Comparison of ENCODE assay signal across 1 cellular context in genomic region chr16:4370570-4371480, GRCh38.
TF ChIP-seq lines count a peak whose summit lies in the region.

No MANE protein-coding gene starts in this region.

TF ChIP-seq in HepG2, 621 proteins besides CTCF, POLR2A, EP300 and RAD21 (continued from another document and continues in another):
- TF ChIP-seq ZNF281 (CRISPR knock-in tag; IDR thresholded peaks at IDR 0.05; ENCODE audit: borderline replicate concordance) (peak; percentile 66; the same call in 1 of the 2 replicates), ZNF766 (CRISPR knock-in tag; IDR thresholded peaks at IDR 0.05; ENCODE audit: borderline replicate concordance) (no peak), PRDM15 (CRISPR knock-in tag; IDR thresholded peaks at IDR 0.05) (no peak), ZNF670 (CRISPR knock-in tag; IDR thresholded peaks at IDR 0.05; ENCODE audit: borderline replicate concordance) (no peak), ATRX (CRISPR knock-in tag; IDR thresholded peaks at IDR 0.05; ENCODE audit: borderline replicate concordance) (no peak), HOXA7 (CRISPR knock-in tag; IDR thresholded peaks at IDR 0.05) (no peak), PTBP1 (IDR thresholded peaks at IDR 0.05; ENCODE audit: low read depth, low read length, poor library complexity, severe bottlenecking) (no peak), GTF3A (CRISPR knock-in tag; conservative IDR thresholded peaks at IDR 0.05) (no peak), ZNF263 (CRISPR knock-in tag; IDR thresholded peaks at IDR 0.05) (peak; percentile 60; the same call in 1 of the 2 replicates), REL (CRISPR knock-in tag; conservative IDR thresholded peaks at IDR 0.05) (no peak), SMC3 (IDR thresholded peaks at IDR 0.05; ENCODE audit: low read length) (no peak), TEAD3 (CRISPR knock-in tag; optimal IDR thresholded peaks at IDR 0.05; ENCODE audit: borderline replicate concordance) (peak; percentile 47), AGO2 (optimal IDR thresholded peaks at IDR 0.05; ENCODE audit: low read depth, low read length) (no peak), ZBTB33 (CRISPR knock-in tag; IDR thresholded peaks at IDR 0.05) (no peak), CBFB (CRISPR knock-in tag; IDR thresholded peaks at IDR 0.05) (peak; percentile 90), KLF12 (CRISPR knock-in tag; IDR thresholded peaks at IDR 0.05; ENCODE audit: borderline replicate concordance) (no peak), ZNF253 (CRISPR knock-in tag; IDR thresholded peaks at IDR 0.05; ENCODE audit: borderline replicate concordance) (0 out of 2 replicates have a peak, but pooled peaks have one; percentile 67), ZBTB20 (CRISPR knock-in tag; IDR thresholded peaks at IDR 0.05; ENCODE audit: borderline replicate concordance, low read depth) (no peak), ZNF589 (CRISPR knock-in tag; conservative IDR thresholded peaks at IDR 0.05) (no peak), DPF2 (CRISPR knock-in tag; IDR thresholded peaks at IDR 0.05; ENCODE audit: borderline replicate concordance, low read depth) (no peak), ZNF557 (CRISPR knock-in tag; IDR thresholded peaks at IDR 0.05) (no peak), BATF2 (CRISPR knock-in tag; IDR thresholded peaks at IDR 0.05) (no peak), ZNF570 (CRISPR knock-in tag; IDR thresholded peaks at IDR 0.05; ENCODE audit: borderline replicate concordance) (no peak), ZNF451 (CRISPR knock-in tag; IDR thresholded peaks at IDR 0.05) (no peak), NFAT5 (CRISPR knock-in tag; IDR thresholded peaks at IDR 0.05) (no peak), ZBTB37 (CRISPR knock-in tag; IDR thresholded peaks at IDR 0.05) (no peak), ZNF609 (CRISPR knock-in tag; IDR thresholded peaks at IDR 0.05; ENCODE audit: borderline replicate concordance) (no peak), ELF4 (CRISPR knock-in tag; IDR thresholded peaks at IDR 0.05; ENCODE audit: borderline replicate concordance) (no peak), RARA (CRISPR knock-in tag; IDR thresholded peaks at IDR 0.05) (no peak), FLYWCH1 (CRISPR knock-in tag; IDR thresholded peaks at IDR 0.05) (no peak), SMARCC2 (IDR thresholded peaks at IDR 0.05) (no peak), KLF9 (CRISPR knock-in tag; IDR thresholded peaks at IDR 0.05; ENCODE audit: low read depth) (no peak), ZBTB7A (CRISPR knock-in tag; IDR thresholded peaks at IDR 0.05) (no peak), SP5 (CRISPR knock-in tag; IDR thresholded peaks at IDR 0.05; ENCODE audit: borderline replicate concordance, low read depth) (no peak), TCF12 (IDR thresholded peaks at IDR 0.05) (no peak), TCF12 (CRISPR knock-in tag; IDR thresholded peaks at IDR 0.05) (no peak), SRSF9 (IDR thresholded peaks at IDR 0.05; ENCODE audit: borderline replicate concordance, insufficient read depth, low read depth, low read length, poor library complexity, severe bottlenecking) (no peak), MTF1 (CRISPR knock-in tag; IDR thresholded peaks at IDR 0.05) (no peak)
